9 cellular contexts compared by ENCODE assay signal in genomic region chr1:32702599-32703478, GRCh38. TPM values are rescaled to one million over a fixed set of nuclear protein-coding genes. Genes with fewer than 3 reads are reported as not detected.
DNase-seq lines count a peak whose midpoint lies in the region; ATAC-seq and TF ChIP-seq lines count a peak whose summit lies in the region.
"Had no signal": no experiment of that assay in that cellular context is flagged by ENCODE, and none has a peak within 500 bp of the region (broad histone marks: within the 10 kb centered on the region; RNA-seq: fewer than 3 reads in every experiment).

SYNC (minus strand) TSS chr1:32702770; CDS start chr1:32702660, 110 bp downstream.

- peak within 1 kb of the TSS; percentile 92 for H2AFZ ChIP-seq in hepatocyte

- no peaks in the 10 kb centered on the region for H3K79me2 ChIP-seq in hepatocyte

- no peak for TF ChIP-seq POLR2A in body of pancreas (IDR thresholded peaks at IDR 0.05)

- H3K9me2 ChIP-seq in hepatocyte (replicated peaks; ENCODE audit: insufficient read depth) = no peaks in the 10 kb centered on the region

- H3K4me3 ChIP-seq in body of pancreas (peak within 1 kb of the TSS; percentile 14 to 49), hepatocyte (peak within 1 kb of the TSS; percentile 65)

- H3K9me3 ChIP-seq in body of pancreas (no peaks in the 10 kb centered on the region), hepatocyte (ENCODE audit: low read depth) (no peaks in the 10 kb centered on the region)

- intact Hi-C loops in body of pancreas (cut with DNase I) = no loop called here

- DNase-seq in EL (peak; percentile 78), M059J (ENCODE audit: low read depth) (peak; percentile 87), body of pancreas (peak in 3 of 4 donors; percentile 30 to 59 (median 48)), hepatocyte (ENCODE audit: low spot score) (peak; percentile 68), retina (peak; percentile 42), NOMO-1 treated with dmso at 0.1 percent for 144 hours (lab: John Stamatoyannopoulos, UW; ENCODE audit: unreplicated experiment) (no peak)
- DNase-seq in stimulated activated naive CD4-positive, alpha-beta T cell treated with Interleukin-2 at 50 U/mL for 16 hours (lab: John Stamatoyannopoulos, UW) = no peak
- no peak for DNase-seq in stimulated activated CD4-positive, alpha-beta T cell treated with anti-CD3 and anti-CD28 coated beads, Interleukin-2, amount 100 ng/mL, for 48 hours

- no peaks in the 10 kb centered on the region for H4K20me1 ChIP-seq in hepatocyte (ENCODE audit: insufficient read depth, poor library complexity, severe bottlenecking)

- ATAC-seq in body of pancreas = peak; percentile 69

- peak within 1 kb of the TSS; percentile 100 for H3K4me2 ChIP-seq in hepatocyte

- H3K4me1 ChIP-seq in body of pancreas (peaks cover 21% of the 10 kb centered on the region), hepatocyte (ENCODE audit: insufficient read depth) (peaks cover 33% of the 10 kb centered on the region)

- WGBS in body of pancreas, 2 donors = 0 to 1% methylated on average over 4 to 47 of the region's 70 CpGs
- under 1% methylated on average over 23 of the region's 70 CpGs for WGBS in hepatocyte (ENCODE audit: low lambda C conversion rate, missing lambda C conversion rate)

- peak within 1 kb of the TSS in 2 of 4 donors; percentile 13 to 37 for H3K27ac ChIP-seq in body of pancreas
- peak within 1 kb of the TSS; percentile 94 for H3K27ac ChIP-seq in hepatocyte

- H3K36me3 ChIP-seq in body of pancreas (replicated peaks in 1 of 2; ENCODE audit: insufficient read depth in 1 of 2, low read depth in 2 of 2) (no peaks in the 10 kb centered on the region), hepatocyte (replicated peaks; ENCODE audit: insufficient read depth, low read depth) (no peaks in the 10 kb centered on the region)

- H3K27me3 ChIP-seq in body of pancreas (no peaks in the 10 kb centered on the region), hepatocyte (no peaks in the 10 kb centered on the region)

- no peak for TF ChIP-seq CTCF in body of pancreas (IDR thresholded peaks at IDR 0.05)
- no peak for TF ChIP-seq CTCF in hepatocyte (IDR thresholded peaks at IDR 0.05; ENCODE audit: poor library complexity)

RNA-seq across cellular contexts. Expression of gene SYNC, which starts in this region (rescaled TPM):
- 22.3 and 38.2 TPM in 2 replicates for total RNA-seq in M059J (2014; rRNA removed; shearing (Covaris generic))
- total RNA-seq in body of pancreas (1 to 10 TPM; 2.3 to 4.9 TPM), hepatocyte (7.6 and 9.0 TPM in 2 replicates)
- polyA plus RNA-seq in hepatocyte = 6.8 and 6.9 TPM in 2 replicates
- total RNA-seq: T-helper 2 cell treated with Interferon-gamma antibody and Interleukin-4, amounts not matched to agents 100 ng/mL and 5 ng/mL, for 36 hours had no signal

Comparison
In these comparisons a context has a peak if more than half of its experiments do, and no peak if none do; other contexts are left out.
1. DNase-seq: peak in EL (single experiment), M059J (single experiment), body of pancreas (3 of 4), hepatocyte (single experiment) and retina (single experiment); none in stimulated activated naive CD4-positive, alpha-beta T cell treated with Interleukin-2 at 50 U/mL for 16 hours (single experiment), NOMO-1 treated with dmso at 0.1 percent for 144 hours (single experiment) and stimulated activated CD4-positive, alpha-beta T cell treated with anti-CD3 and anti-CD28 coated beads, Interleukin-2, amount 100 ng/mL, for 48 hours (0 of 2).